14 cellular contexts compared by ENCODE assay signal in the genomic region with DNA sequence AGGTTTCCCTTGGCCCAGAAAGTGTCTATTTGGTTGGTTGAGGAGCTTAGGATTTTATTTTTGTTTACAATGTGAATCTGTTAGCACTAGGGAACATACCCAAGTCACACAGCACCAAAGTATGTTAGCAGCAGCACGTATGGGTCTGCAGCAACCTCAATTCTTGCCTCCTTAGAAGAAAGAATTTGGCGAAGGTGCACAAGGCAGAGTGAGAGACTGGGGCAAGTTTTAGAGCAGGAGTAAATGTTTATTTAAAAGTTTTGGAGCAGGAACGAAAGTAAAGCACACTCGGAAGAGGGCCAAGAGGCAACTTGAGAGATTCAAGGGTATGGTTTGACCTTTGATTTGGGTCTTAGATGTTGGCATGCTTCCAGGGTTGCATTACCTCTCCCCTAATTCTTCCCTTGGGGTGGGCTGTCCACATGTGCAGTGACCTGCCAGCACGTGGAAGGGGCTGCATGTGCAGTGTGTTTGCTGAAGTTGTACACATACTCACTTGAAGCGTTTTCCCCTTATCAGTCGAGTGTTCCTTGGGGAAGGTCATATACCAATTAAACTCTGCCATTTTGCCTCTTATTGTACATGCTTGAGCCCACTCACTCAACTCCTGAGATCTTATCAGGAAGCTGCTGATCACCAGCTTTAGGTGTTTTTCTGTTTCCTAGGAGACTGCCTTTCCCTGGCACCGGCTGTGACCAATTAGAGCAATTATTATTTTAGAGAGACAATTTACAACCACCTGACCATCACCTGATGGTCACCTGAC.
"Had no signal": no experiment of that assay in that cellular context is flagged by ENCODE, and none has a peak within 500 bp of the region (broad histone marks: within the 10 kb centered on the region; RNA-seq: fewer than 3 reads in every experiment).

No MANE protein-coding gene starts in this region.

- H3K27me3 ChIP-seq: tibial nerve had no signal

- H3K4me3 ChIP-seq: tibial nerve had no signal

- H3K27ac Mint-ChIP-seq: activated naive CD8-positive, alpha-beta T cell treated with anti-CD3 and anti-CD28 coated beads, Interleukin-2, amount 10 ng/mL, durations not matched to agents 7 days and 5 days; naive thymus-derived CD4-positive, alpha-beta T cell; stimulated activated memory B cell treated with anti-CD40 and anti-IgM and Interleukin-4, amounts not matched to agents 10 μg/mL and 1 μg/mL and 100 μg/mL, for 72 hours; T-helper 2 cell treated with Interferon-gamma antibody and Interleukin-4, amounts not matched to agents 5 μg/mL and 100 μg/mL, for 36 hours had no signal

- H3K36me3 ChIP-seq: neutrophil, tibial nerve had no signal

- H3K9me3 Mint-ChIP-seq: stimulated activated memory B cell treated with anti-CD40 and anti-IgM and Interleukin-4, amounts not matched to agents 10 μg/mL and 1 μg/mL and 100 μg/mL, for 72 hours; T-helper 2 cell treated with Interferon-gamma antibody and Interleukin-4, amounts not matched to agents 5 μg/mL and 100 μg/mL, for 36 hours had no signal

- H3K4me1 Mint-ChIP-seq: activated naive CD8-positive, alpha-beta T cell treated with anti-CD3 and anti-CD28 coated beads, Interleukin-2, amount 10 ng/mL, durations not matched to agents 7 days and 5 days; naive thymus-derived CD4-positive, alpha-beta T cell; stimulated activated memory B cell treated with anti-CD40 and anti-IgM and Interleukin-4, amounts not matched to agents 10 μg/mL and 1 μg/mL and 100 μg/mL, for 72 hours had no signal

- H3K36me3 Mint-ChIP-seq: activated naive CD8-positive, alpha-beta T cell treated with anti-CD3 and anti-CD28 coated beads, Interleukin-2, amount 10 ng/mL, durations not matched to agents 7 days and 5 days; stimulated activated memory B cell treated with anti-CD40 and anti-IgM and Interleukin-4, amounts not matched to agents 10 μg/mL and 1 μg/mL and 100 μg/mL, for 72 hours had no signal

- ATAC-seq: activated CD4-positive, CD25-positive, alpha-beta regulatory T cell treated with anti-CD3 and anti-CD28 coated beads, Interleukin-2, amount 50 U/mL, for 24 hours; naive thymus-derived CD4-positive, alpha-beta T cell; stimulated activated memory B cell treated with anti-CD40 and anti-IgM and Interleukin-4, amounts not matched to agents 10 μg/mL and 1 μg/mL and 100 μg/mL, for 72 hours had no signal

- H3K9me3 ChIP-seq: neutrophil, tibial nerve had no signal

- DNase-seq: activated CD4-positive, alpha-beta T cell treated with anti-CD3 and anti-CD28 coated beads, Interleukin-2, amount 50 U/mL, for 48 hours; activated gamma-delta T cell; activated naive CD8-positive, alpha-beta T cell treated with anti-CD3 and anti-CD28 coated beads, Interleukin-2, amount 10 ng/mL, durations not matched to agents 7 days and 5 days; activated T-cell treated with anti-CD3 and anti-CD28 coated beads, Interleukin-2, amount 50 U/mL, for 48 hours; anterior cingulate cortex; dermis blood vessel endothelial cell; naive thymus-derived CD4-positive, alpha-beta T cell; posterior cingulate gyrus; small intestine had no signal

- H3K27ac ChIP-seq: neutrophil, tibial nerve had no signal

- H3K4me3 Mint-ChIP-seq: activated naive CD8-positive, alpha-beta T cell treated with anti-CD3 and anti-CD28 coated beads, Interleukin-2, amount 10 ng/mL, durations not matched to agents 7 days and 5 days; naive thymus-derived CD4-positive, alpha-beta T cell; stimulated activated memory B cell treated with anti-CD40 and anti-IgM and Interleukin-4, amounts not matched to agents 10 μg/mL and 1 μg/mL and 100 μg/mL, for 72 hours; T-helper 2 cell treated with Interferon-gamma antibody and Interleukin-4, amounts not matched to agents 5 μg/mL and 100 μg/mL, for 36 hours had no signal
